Comparison of ENCODE assay signal across 1 cellular context in genomic region chr1:7608628-7609295, GRCh38.
TF ChIP-seq lines count a peak whose summit lies in the region.

No MANE protein-coding gene starts in this region.

TF ChIP-seq in H1, 55 proteins besides CTCF, POLR2A, EP300 and RAD21:
- TF ChIP-seq JUN (IDR thresholded peaks at IDR 0.05; ENCODE audit: low read depth, low read length) = peak; percentile 55; the same call in 1 of the 2 replicates
- no peak for TF ChIP-seq SP4 (IDR thresholded peaks at IDR 0.05; ENCODE audit: low read length)
- TF ChIP-seq CREB1 (IDR thresholded peaks at IDR 0.05) = 0 out of 2 replicates have a peak, but pooled peaks have one; percentile 26
- 0 out of 2 replicates have a peak, but pooled peaks have one; percentile 23 for TF ChIP-seq BACH1 (IDR thresholded peaks at IDR 0.05; ENCODE audit: low read length)
- TF ChIP-seq KDM4A (IDR thresholded peaks at IDR 0.05; ENCODE audit: low read depth, low read length, severe bottlenecking) = no peak
- no peak for TF ChIP-seq TAF7 (optimal IDR thresholded peaks at IDR 0.05; ENCODE audit: borderline replicate concordance, low read depth, low read length)
- peak; percentile 64; the same call in 1 of the 2 replicates for TF ChIP-seq JUND (IDR thresholded peaks at IDR 0.05; ENCODE audit: low read length)
- peak; percentile 76; the same call in 1 of the 2 replicates for TF ChIP-seq MAFK (IDR thresholded peaks at IDR 0.05; ENCODE audit: low read depth, low read length)
- TF ChIP-seq BCL11A (IDR thresholded peaks at IDR 0.05; ENCODE audit: low read depth in 2 of 2, low read length in 2 of 2) = no peak
- TF ChIP-seq RXRA (IDR thresholded peaks at IDR 0.05; ENCODE audit: insufficient read depth, low read depth, low read length) = no peak
- TF ChIP-seq POU5F1 (IDR thresholded peaks at IDR 0.05; ENCODE audit: low read depth, low read length) = no peak
- TF ChIP-seq KDM5A (IDR thresholded peaks at IDR 0.05; ENCODE audit: low read length) = no peak
